9 cellular contexts compared by ENCODE assay signal in the genomic region with DNA sequence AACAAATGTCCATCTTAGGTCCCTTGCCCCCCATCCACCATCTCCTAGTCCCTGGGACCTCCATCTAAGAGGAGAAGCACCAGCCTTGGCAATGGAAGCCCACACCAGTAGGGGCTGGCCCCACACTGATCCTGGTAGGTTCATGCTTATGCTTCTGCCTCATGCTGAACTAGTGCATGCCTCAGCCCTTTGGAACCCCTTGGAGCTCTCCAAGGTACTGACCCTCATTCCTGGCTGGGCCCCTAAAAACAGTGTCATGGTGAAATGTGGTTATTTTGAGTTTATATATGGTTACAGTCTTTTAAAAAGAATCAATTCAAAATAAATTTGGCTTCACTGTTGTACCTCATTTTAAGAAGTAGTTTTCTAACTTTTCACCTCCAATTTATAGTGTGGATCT.
DNase-seq lines count a peak whose midpoint lies in the region; ATAC-seq, FAIRE-seq and TF ChIP-seq lines count a peak whose summit lies in the region.
"Had no signal": no experiment of that assay in that cellular context is flagged by ENCODE, and none has a peak within 500 bp of the region (broad histone marks: within the 10 kb centered on the region; RNA-seq: fewer than 3 reads in every experiment).

No MANE protein-coding gene starts in this region.

- H2AFZ ChIP-seq in astrocyte (ENCODE audit: low read depth, low read length), result no peak overlapping the region

- peaks cover 22% of the 10 kb centered on the region for H3K4me1 Mint-ChIP-seq in astrocyte (ENCODE audit: low read depth, unreplicated experiment)
- peaks cover 33 to 64% (median 41%) of the 10 kb centered on the region in 7 donors for H3K4me1 Mint-ChIP-seq in naive thymus-derived CD4-positive, alpha-beta T cell

- in situ Hi-C loops in GM13976 (cut with MboI; ENCODE audit: low sequenced_read_pairs, unreplicated experiment), result no loop called here

- no peaks in the 10 kb centered on the region for H3K9me3 ChIP-seq in astrocyte (ENCODE audit: insufficient read depth, low read depth, low read length)
- no peaks in the 10 kb centered on the region for H3K9me3 ChIP-seq in naive thymus-derived CD4-positive, alpha-beta T cell (ENCODE audit: control insufficient read depth in 2 of 3, low read length in 3 of 3)
- H3K9me3 ChIP-seq: pancreas had no signal

- CTCF ChIA-PET in naive thymus-derived CD4-positive, alpha-beta T cell (lab: Charles Lee), result interaction anchor here (1.0 kb wide), 1 partner anchor 29 kb away, joined by 3 read pairs; no protein-coding TSS in a partner anchor

- H3K27me3 Mint-ChIP-seq in astrocyte (ENCODE audit: low read depth, unreplicated experiment), result no peaks in the 10 kb centered on the region
- H3K27me3 Mint-ChIP-seq in naive thymus-derived CD4-positive, alpha-beta T cell, result no peaks in the 10 kb centered on the region

- FAIRE-seq in astrocyte (lab: Jason Lieb, UNC), result no peak
- FAIRE-seq: pancreas had no signal

- DNase-seq in GM13976 (ENCODE audit: low spot score) (peak; percentile 61), NOMO-1 treated with dmso at 0.1 percent for 144 hours (lab: John Stamatoyannopoulos, UW; ENCODE audit: unreplicated experiment) (peak; percentile 19), astrocyte (ENCODE audit: low read depth) (peak; percentile 25), NCI-H2029 (lab: John Stamatoyannopoulos, UW) (no peak)
- DNase-seq in naive thymus-derived CD4-positive, alpha-beta T cell, result peak in 5 of 9 donors; percentile 31 to 53 (median 44)
- DNase-seq: pancreas had no signal

- intact Hi-C loops in naive thymus-derived CD4-positive, alpha-beta T cell (cut with micrococcal nuclease), result loop anchor here (5.0 to 10.0 kb wide), 4 partner anchors 54 to 224 kb away; no protein-coding TSS in a partner anchor

- no peaks in the 10 kb centered on the region for H3K36me3 ChIP-seq in astrocyte (ENCODE audit: insufficient read depth, low read length)
- no peaks in the 10 kb centered on the region for H3K36me3 ChIP-seq in naive thymus-derived CD4-positive, alpha-beta T cell (ENCODE audit: control insufficient read depth in 2 of 3, insufficient read depth in 3 of 3, low read length in 3 of 3)
- H3K36me3 ChIP-seq: pancreas had no signal

- H4K20me1 ChIP-seq in astrocyte (ENCODE audit: insufficient read depth, low read length), result peaks cover 5% of the 10 kb centered on the region

- TF ChIP-seq CTCF in GM13976 (IDR thresholded peaks at IDR 0.05; ENCODE audit: borderline replicate concordance, control extremely low read depth, extremely low read depth, insufficient read depth, missing control alignments), result no peak
- no peak for TF ChIP-seq CTCF in astrocyte (IDR thresholded peaks at IDR 0.05; ENCODE audit: insufficient read depth, low read depth, low read length)

- H3K9me3 Mint-ChIP-seq in astrocyte (ENCODE audit: unreplicated experiment), result no peaks in the 10 kb centered on the region
- no peaks in the 10 kb centered on the region for H3K9me3 Mint-ChIP-seq in naive thymus-derived CD4-positive, alpha-beta T cell

- H3K9ac ChIP-seq in astrocyte (ENCODE audit: low read length), result no peak overlapping the region

- peak; percentile 42 for ATAC-seq in naive thymus-derived CD4-positive, alpha-beta T cell
- ATAC-seq in HG03521 (IDR thresholded peaks at IDR 0.05; ENCODE audit: unreplicated experiment), result no peak
- ATAC-seq in HG03457 (IDR thresholded peaks at IDR 0.05; ENCODE audit: unreplicated experiment), result no peak
- no peak for ATAC-seq in HG03135 (IDR thresholded peaks at IDR 0.05; ENCODE audit: unreplicated experiment)

- no peak overlapping the region for H3K4me3 ChIP-seq in astrocyte (ENCODE audit: insufficient read depth, low read depth, low read length)
- no peak overlapping the region for H3K4me3 ChIP-seq in naive thymus-derived CD4-positive, alpha-beta T cell (ENCODE audit: low read length)
- H3K4me3 ChIP-seq: pancreas had no signal

- no peaks in the 10 kb centered on the region for H3K27me3 ChIP-seq in astrocyte (ENCODE audit: insufficient read depth, low read length)
- no peaks in the 10 kb centered on the region for H3K27me3 ChIP-seq in naive thymus-derived CD4-positive, alpha-beta T cell (ENCODE audit: control insufficient read depth in 2 of 2, insufficient read depth in 2 of 2, low read length in 2 of 2)
- H3K27me3 ChIP-seq: pancreas had no signal

- H3K79me2 ChIP-seq in astrocyte (ENCODE audit: insufficient read depth, low read length), result no peaks in the 10 kb centered on the region

- H3K36me3 Mint-ChIP-seq in astrocyte (ENCODE audit: low read depth, unreplicated experiment), result no peaks in the 10 kb centered on the region
- H3K36me3 Mint-ChIP-seq in naive thymus-derived CD4-positive, alpha-beta T cell, result no peaks in the 10 kb centered on the region

- no peak overlapping the region for H3K27ac Mint-ChIP-seq in astrocyte (ENCODE audit: unreplicated experiment)
- no peak overlapping the region for H3K27ac Mint-ChIP-seq in naive thymus-derived CD4-positive, alpha-beta T cell

- POLR2A ChIA-PET in naive thymus-derived CD4-positive, alpha-beta T cell (lab: Charles Lee), result no interaction called here

- H3K4me3 Mint-ChIP-seq in astrocyte (ENCODE audit: unreplicated experiment), result no peak overlapping the region
- H3K4me3 Mint-ChIP-seq in naive thymus-derived CD4-positive, alpha-beta T cell, result no peak overlapping the region

- no peak overlapping the region for H3K27ac ChIP-seq in astrocyte (ENCODE audit: low read depth, low read length)
- H3K27ac ChIP-seq in naive thymus-derived CD4-positive, alpha-beta T cell (ENCODE audit: low read depth, low read length), result no peak overlapping the region
- H3K27ac ChIP-seq: pancreas had no signal

- H3K4me2 ChIP-seq in astrocyte (ENCODE audit: low read length), result no peak overlapping the region

- H3K4me1 ChIP-seq in astrocyte (ENCODE audit: insufficient read depth, low read length), result peaks cover 22% of the 10 kb centered on the region
- H3K4me1 ChIP-seq in naive thymus-derived CD4-positive, alpha-beta T cell (ENCODE audit: control insufficient read depth in 2 of 2, insufficient read depth in 2 of 2, low read length in 2 of 2), result peaks cover 21 to 43% of the 10 kb centered on the region in 2 donors
- H3K4me1 ChIP-seq: pancreas had no signal
